ENCODE assay signal across 15 cellular contexts in genomic region chr12:79058342-79058741, GRCh38.
DNase-seq lines count a peak whose midpoint lies in the region; ATAC-seq, FAIRE-seq and TF ChIP-seq lines count a peak whose summit lies in the region.
"Had no signal": no experiment of that assay in that cellular context is flagged by ENCODE, and none has a peak within 500 bp of the region (broad histone marks: within the 10 kb centered on the region; RNA-seq: fewer than 3 reads in every experiment).

No MANE protein-coding gene starts in this region.

- no CpG with 5 or more reads among the region's 1 CpG for WGBS in mesodermal cell (ENCODE audit: insufficient coverage in 2 of 2), 2 experiments
- WGBS in right cardiac atrium: 40% methylated on average over 1 of the region's 1 CpG

- FAIRE-seq in GM19239 (lab: Jason Lieb, UNC): peak; percentile 56

- H3K9me3 Mint-ChIP-seq in CD4-positive, alpha-beta T cell: peaks cover 2% of the 10 kb centered on the region
- H3K9me3 Mint-ChIP-seq: nephron progenitor cell had no signal

- DNase-seq in GM19239 (ENCODE audit: insufficient read length, low spot score) (no peak), SW480 (ENCODE audit: low spot score) (peak; percentile 75), right cardiac atrium (no peak), germinal center (ENCODE audit: low spot score) (no peak)
- no peak for DNase-seq in CD4-positive, alpha-beta T cell
- DNase-seq: activated CD4-positive, alpha-beta T cell treated with anti-CD3 and anti-CD28 coated beads, Interleukin-2, amount 50 U/mL, for 4 hours; aorta; GOT3; nephron progenitor cell; Peyer's patch; stimulated activated CD4-positive, alpha-beta T cell treated with anti-CD3 and anti-CD28 coated beads, Interleukin-2, amount 100 ng/mL, for 24 hours; thyroid gland had no signal

- H3K4me1 Mint-ChIP-seq in CD4-positive, alpha-beta T cell (ENCODE audit: low read depth): no peaks in the 10 kb centered on the region
- H3K4me1 Mint-ChIP-seq: nephron progenitor cell had no signal

- CTCF ChIA-PET in CD4-positive, alpha-beta T cell (lab: Charles Lee): no interaction called here

- H3K27ac Mint-ChIP-seq in CD4-positive, alpha-beta T cell: no peak overlapping the region

- peak; percentile 40 for ATAC-seq in HG03175 (IDR thresholded peaks at IDR 0.05; ENCODE audit: unreplicated experiment)
- ATAC-seq in CD4-positive, alpha-beta T cell (ENCODE audit: poor library complexity): no peak
- no peak for ATAC-seq in HG03469 (IDR thresholded peaks at IDR 0.05; ENCODE audit: unreplicated experiment)
- no peak for ATAC-seq in right cardiac atrium

- H3K4me1 ChIP-seq in mesodermal cell (ENCODE audit: control insufficient read depth, insufficient read depth, low read length, poor library complexity, severe bottlenecking): peaks cover 30% of the 10 kb centered on the region
- no peaks in the 10 kb centered on the region for H3K4me1 ChIP-seq in right cardiac atrium (ENCODE audit: control insufficient read depth, insufficient read depth, low read length)
- H3K4me1 ChIP-seq: Peyer's patch, thyroid gland had no signal

- no peak for TF ChIP-seq CTCF in CD4-positive, alpha-beta T cell (IDR thresholded peaks at IDR 0.05)

- H3K4me3 Mint-ChIP-seq in CD4-positive, alpha-beta T cell: no peak overlapping the region
- H3K4me3 Mint-ChIP-seq: nephron progenitor cell had no signal

- peak overlapping the region; percentile 88 for H3K27ac ChIP-seq in mesodermal cell (ENCODE audit: low read depth, low read length, severe bottlenecking)
- H3K27ac ChIP-seq in CD4-positive, alpha-beta T cell (ENCODE audit: low read depth, low read length): no peak overlapping the region
- H3K27ac ChIP-seq in right cardiac atrium (ENCODE audit: low read length): no peak overlapping the region
- H3K27ac ChIP-seq: Peyer's patch, thyroid gland had no signal

- no peaks in the 10 kb centered on the region for H3K36me3 ChIP-seq in mesodermal cell (ENCODE audit: control insufficient read depth, insufficient read depth, low read length)
- H3K36me3 ChIP-seq: Peyer's patch, thyroid gland had no signal

- H3K9me3 ChIP-seq in mesodermal cell (ENCODE audit: control insufficient read depth, low read length) (no peaks in the 10 kb centered on the region), right cardiac atrium (ENCODE audit: control insufficient read depth, low read length) (no peaks in the 10 kb centered on the region)
- no peaks in the 10 kb centered on the region for H3K9me3 ChIP-seq in CD4-positive, alpha-beta T cell (ENCODE audit: control insufficient read depth, low read length)
- H3K9me3 ChIP-seq: Peyer's patch, thyroid gland had no signal

- no peaks in the 10 kb centered on the region for H3K36me3 Mint-ChIP-seq in CD4-positive, alpha-beta T cell (ENCODE audit: low read depth)

- no peaks in the 10 kb centered on the region for H3K27me3 ChIP-seq in CD4-positive, alpha-beta T cell (ENCODE audit: control insufficient read depth, insufficient read depth, low read length)
- no peaks in the 10 kb centered on the region for H3K27me3 ChIP-seq in right cardiac atrium (ENCODE audit: control insufficient read depth, insufficient read depth)
- H3K27me3 ChIP-seq: Peyer's patch, thyroid gland had no signal

- H3K27me3 Mint-ChIP-seq in CD4-positive, alpha-beta T cell: no peaks in the 10 kb centered on the region

- POLR2A ChIA-PET in CD4-positive, alpha-beta T cell (lab: Charles Lee): no interaction called here

- H3K4me3 ChIP-seq in mesodermal cell (ENCODE audit: extremely low read depth, insufficient read depth, low read length, poor library complexity, severe bottlenecking): no peak overlapping the region
- no peak overlapping the region for H3K4me3 ChIP-seq in right cardiac atrium (ENCODE audit: low read length)
- H3K4me3 ChIP-seq: Peyer's patch, thyroid gland had no signal

- intact Hi-C loops in CD4-positive, alpha-beta T cell (cut with DNase I, micrococcal nuclease): no loop called here
- intact Hi-C loops in right cardiac atrium (cut with DNase I): no loop called here
